In genomic region chr22:17920145-17920605, GRCh38 we compare ENCODE assay signal across 10 cellular contexts.
DNase-seq lines count a peak whose midpoint lies in the region; ATAC-seq, FAIRE-seq and TF ChIP-seq lines count a peak whose summit lies in the region.
"Had no signal": no experiment of that assay in that cellular context is flagged by ENCODE, and none has a peak within 500 bp of the region (broad histone marks: within the 10 kb centered on the region; RNA-seq: fewer than 3 reads in every experiment).

No MANE protein-coding gene starts in this region.

- H3K9me3 Mint-ChIP-seq in natural killer cell: no peaks in the 10 kb centered on the region

- TF ChIP-seq CTCF in natural killer cell (IDR thresholded peaks at IDR 0.05): no peak

- ATAC-seq in esophagus mucosa: peak; percentile 77
- ATAC-seq in natural killer cell: peak in 2 of 3 donors; percentile 47 to 81
- no peak for ATAC-seq in HG03045 (IDR thresholded peaks at IDR 0.05; ENCODE audit: unreplicated experiment)
- ATAC-seq in activated CD4-positive, CD25-positive, alpha-beta regulatory T cell treated with anti-CD3 and anti-CD28 coated beads, Interleukin-2, amount 50 U/mL, for 24 hours: no peak

- intact Hi-C loops in natural killer cell (cut with micrococcal nuclease): no loop called here

- H3K36me3 Mint-ChIP-seq in natural killer cell: no peaks in the 10 kb centered on the region

- H3K4me3 Mint-ChIP-seq in natural killer cell: peak overlapping the region; percentile 47

- peak; percentile 55 for DNase-seq in DMS153 (lab: John Stamatoyannopoulos, UW)
- peak; percentile 61 for DNase-seq in RCC 7860 (ENCODE audit: low spot score)
- no peak for DNase-seq in natural killer cell
- no peak for DNase-seq in MV-4-11 (lab: John Stamatoyannopoulos, UW)
- DNase-seq in frontal cortex (ENCODE audit: low spot score in 2 of 2): no peak
- DNase-seq: activated CD4-positive, CD25-positive, alpha-beta regulatory T cell; GDM1 had no signal

- FAIRE-seq in RCC 7860 (lab: Jason Lieb, UNC) (no peak), frontal cortex (lab: Jason Lieb, UNC) (no peak)

- peak overlapping the region in 1 of 2 donors; percentile 79 for H3K27ac Mint-ChIP-seq in natural killer cell

- peaks cover 23 to 24% of the 10 kb centered on the region in 2 donors for H3K4me1 Mint-ChIP-seq in natural killer cell

- peaks cover 0 to 4% of the 10 kb centered on the region in 2 donors for H3K27me3 Mint-ChIP-seq in natural killer cell (ENCODE audit: low read depth in 2 of 2)

Comparison
In these comparisons a context has a peak if more than half of its experiments do, and no peak if none do; other contexts are left out.
1. DNase-seq: peak in DMS153 (single experiment) and RCC 7860 (single experiment); none in natural killer cell (single experiment), MV-4-11 (single experiment) and frontal cortex (0 of 2).
2. ATAC-seq: peak in esophagus mucosa (single experiment) and natural killer cell (2 of 3); none in HG03045 (single experiment) and activated CD4-positive, CD25-positive, alpha-beta regulatory T cell treated with anti-CD3 and anti-CD28 coated beads, Interleukin-2, amount 50 U/mL, for 24 hours (0 of 2).